ENCODE assay signal across 11 cellular contexts in genomic region chr12:112998997-112999767, GRCh38. TPM values are rescaled to one million over a fixed set of nuclear protein-coding genes. Genes with fewer than 3 reads are reported as not detected.
DNase-seq lines count a peak whose midpoint lies in the region; ATAC-seq and TF ChIP-seq lines count a peak whose summit lies in the region.
"Had no signal": no experiment of that assay in that cellular context is flagged by ENCODE, and none has a peak within 500 bp of the region (broad histone marks: within the 10 kb centered on the region; RNA-seq: fewer than 3 reads in every experiment).

No MANE protein-coding gene starts in this region.

- no peaks in the 10 kb centered on the region for H3K27me3 ChIP-seq in CD4-positive, alpha-beta T cell (ENCODE audit: control insufficient read depth, insufficient read depth, low read length)
- H3K27me3 ChIP-seq: BLaER1 treated with 17β-estradiol and CSF1 and Interleukin-3, amounts not matched to agents 10 nM and 100 nM; heart left ventricle had no signal

- no peaks in the 10 kb centered on the region for H3K27me3 Mint-ChIP-seq in CD4-positive, alpha-beta T cell

- POLR2A ChIA-PET in CD4-positive, alpha-beta T cell (lab: Charles Lee): no interaction called here

- H3K9me3 Mint-ChIP-seq in CD4-positive, alpha-beta T cell: no peaks in the 10 kb centered on the region

- DNase-seq in DMS79 (lab: John Stamatoyannopoulos, UW) (peak; percentile 6), NCI-H524 treated with DMSO at 0.1 percent for 48 hours (lab: John Stamatoyannopoulos, UW) (peak; percentile 19), NCI-H1694 treated with DMSO at 0.1 percent for 48 hours (lab: John Stamatoyannopoulos, UW) (no peak), NCI-H526 treated with DMSO at 0.1 percent for 48 hours (lab: John Stamatoyannopoulos, UW) (no peak)
- no peak for DNase-seq in activated CD8-positive, alpha-beta memory T cell treated with anti-CD3 and anti-CD28 coated beads for 24 hours
- no peak for DNase-seq in CD4-positive, alpha-beta T cell
- DNase-seq: heart left ventricle, substantia nigra had no signal

- no peaks in the 10 kb centered on the region for H3K9me3 ChIP-seq in CD4-positive, alpha-beta T cell (ENCODE audit: control insufficient read depth, low read length)

- no peak for TF ChIP-seq CTCF in CD4-positive, alpha-beta T cell (IDR thresholded peaks at IDR 0.05)

- peaks cover 96% of the 10 kb centered on the region for H3K36me3 Mint-ChIP-seq in CD4-positive, alpha-beta T cell (ENCODE audit: low read depth)

- intact Hi-C loops in CD4-positive, alpha-beta T cell (cut with DNase I, micrococcal nuclease): no loop called here

- H3K27ac Mint-ChIP-seq in CD4-positive, alpha-beta T cell: no peak overlapping the region

- ATAC-seq in GM19395 (IDR thresholded peaks at IDR 0.05; ENCODE audit: unreplicated experiment) (peak; percentile 91), HG02981 (IDR thresholded peaks at IDR 0.05; ENCODE audit: unreplicated experiment) (peak; percentile 93)
- no peak for ATAC-seq in CD4-positive, alpha-beta T cell (ENCODE audit: poor library complexity)
- ATAC-seq: heart left ventricle had no signal

- H3K4me1 Mint-ChIP-seq in CD4-positive, alpha-beta T cell (ENCODE audit: low read depth): no peaks in the 10 kb centered on the region

- no peak overlapping the region for H3K4me3 Mint-ChIP-seq in CD4-positive, alpha-beta T cell

- no peak overlapping the region for H3K27ac ChIP-seq in CD4-positive, alpha-beta T cell (ENCODE audit: low read depth, low read length)
- H3K27ac ChIP-seq: BLaER1 treated with 17β-estradiol and CSF1 and Interleukin-3, amounts not matched to agents 10 nM and 100 nM; heart left ventricle had no signal

- CTCF ChIA-PET in CD4-positive, alpha-beta T cell (lab: Charles Lee): no interaction called here

RNA-seq across cellular contexts. Expression of gene OAS2, which starts 20.9 kb away (rescaled TPM):
- 10 to 100 TPM; 15.0 to 16.2 TPM for total RNA-seq in CD4-positive, alpha-beta T cell

RNA-seq across cellular contexts. Expression of gene DTX1, which starts 57.3 kb away (rescaled TPM):
- total RNA-seq in CD4-positive, alpha-beta T cell: 10 to 100 TPM; 14.0 to 14.2 TPM

Comparison
In these comparisons a context has a peak if more than half of its experiments do, and no peak if none do; other contexts are left out.
1. DNase-seq: peak in DMS79 (single experiment) and NCI-H524 treated with DMSO at 0.1 percent for 48 hours (single experiment); none in NCI-H1694 treated with DMSO at 0.1 percent for 48 hours (single experiment), activated CD8-positive, alpha-beta memory T cell treated with anti-CD3 and anti-CD28 coated beads for 24 hours (single experiment), NCI-H526 treated with DMSO at 0.1 percent for 48 hours (single experiment) and CD4-positive, alpha-beta T cell (0 of 10).